24 cellular contexts compared by ENCODE assay signal in genomic region chr16:89019511-89019910, GRCh38. TPM values are rescaled to one million over a fixed set of nuclear protein-coding genes. Genes with fewer than 3 reads are reported as not detected.
A peak's percentile ranks its signal among the peaks of the same experiment; 100 is the strongest.
DNase-seq lines count a peak whose midpoint lies in the region; ATAC-seq, FAIRE-seq and TF ChIP-seq lines count a peak whose summit lies in the region.
"Had no signal": no experiment of that assay in that cellular context is flagged by ENCODE, and none has a peak within 500 bp of the region (broad histone marks: within the 10 kb centered on the region; RNA-seq: fewer than 3 reads in every experiment).

No MANE protein-coding gene starts in this region.

- H2AK5ac ChIP-seq in neuronal stem cell (ENCODE audit: low read depth, low read length): peak overlapping the region; percentile 89

- no peaks in the 10 kb centered on the region for H3K36me3 ChIP-seq in neuronal stem cell (replicated peaks in 1 of 2; ENCODE audit: control insufficient read depth in 2 of 2, insufficient read depth in 2 of 2, low read length in 2 of 2)
- no peaks in the 10 kb centered on the region for H3K36me3 ChIP-seq in CD4-positive, alpha-beta memory T cell (ENCODE audit: insufficient read depth, low read length)

- peak overlapping the region in 1 of 2 donors; percentile 54 for H3K27ac Mint-ChIP-seq in natural killer cell treated with Interleukin-12 subunit alpha and Interleukin-12 subunit beta and Interleukin-15 and Interleukin-18, amount 100 ng/mL, for 72 hours
- no peak overlapping the region for H3K27ac Mint-ChIP-seq in natural killer cell
- no peak overlapping the region for H3K27ac Mint-ChIP-seq in chondrocyte (ENCODE audit: unreplicated experiment)
- H3K27ac Mint-ChIP-seq in CD4-positive, alpha-beta memory T cell: no peak overlapping the region
- H3K27ac Mint-ChIP-seq: CD4-positive, alpha-beta T cell; H9; HFFc6 had no signal

- H2BK15ac ChIP-seq in neuronal stem cell (ENCODE audit: low read length): peak overlapping the region; percentile 64

- no peak overlapping the region for H2AFZ ChIP-seq in neuronal stem cell (ENCODE audit: low read length)
- H2AFZ ChIP-seq: PC-9 had no signal

- H3K36me3 Mint-ChIP-seq in natural killer cell treated with Interleukin-12 subunit alpha and Interleukin-12 subunit beta and Interleukin-15 and Interleukin-18, amount 100 ng/mL, for 72 hours: peaks cover 13% of the 10 kb centered on the region
- H3K36me3 Mint-ChIP-seq in natural killer cell: no peaks in the 10 kb centered on the region
- no peaks in the 10 kb centered on the region for H3K36me3 Mint-ChIP-seq in chondrocyte (ENCODE audit: low read depth)
- H3K36me3 Mint-ChIP-seq in CD4-positive, alpha-beta memory T cell: no peaks in the 10 kb centered on the region
- H3K36me3 Mint-ChIP-seq: IgD-negative memory B cell had no signal

- no CpG with 5 or more reads among the region's 16 CpGs for WGBS in neuronal stem cell (ENCODE audit: extremely low coverage in 2 of 2, insufficient read length in 2 of 2, insufficient replicate concordance in 1 of 2), 2 donors

- no peak for ATAC-seq in natural killer cell treated with Interleukin-12 subunit alpha and Interleukin-12 subunit beta and Interleukin-15 and Interleukin-18, amount 100 ng/mL, for 72 hours
- ATAC-seq in natural killer cell (no peak), HG03025 (IDR thresholded peaks at IDR 0.05; ENCODE audit: low FRiP score, unreplicated experiment) (no peak)
- ATAC-seq: SK-N-SH treated with all-trans-retinoic acid at 6 μM for 48 hours had no signal

- CTCF ChIA-PET in CD4-positive, alpha-beta memory T cell (lab: Charles Lee; ENCODE audit: partially characterized antibody): no interaction called here

- H3K9ac ChIP-seq in neuronal stem cell (ENCODE audit: low read depth, low read length, poor library complexity): no peak overlapping the region

- TF ChIP-seq CTCF in natural killer cell (IDR thresholded peaks at IDR 0.05): no peak
- no peak for TF ChIP-seq CTCF in chondrocyte (IDR thresholded peaks at IDR 0.05)

- H2BK5ac ChIP-seq in neuronal stem cell (ENCODE audit: low read length): no peak overlapping the region

- no peak overlapping the region for H4K91ac ChIP-seq in neuronal stem cell (ENCODE audit: low read depth, low read length, poor library complexity)

- no peak overlapping the region for H3K4me3 ChIP-seq in neuronal stem cell (ENCODE audit: low read length in 2 of 2)
- no peak overlapping the region for H3K4me3 ChIP-seq in CD4-positive, alpha-beta memory T cell (ENCODE audit: low read length in 2 of 2)
- H3K4me3 ChIP-seq: PC-9 had no signal

- peaks cover 0 to 4% of the 10 kb centered on the region in 2 donors for H3K9me3 ChIP-seq in neuronal stem cell (replicated peaks in 1 of 2; ENCODE audit: control insufficient read depth in 2 of 2, insufficient read depth in 1 of 2, low read depth in 1 of 2, low read length in 2 of 2)
- no peaks in the 10 kb centered on the region for H3K9me3 ChIP-seq in CD4-positive, alpha-beta memory T cell (ENCODE audit: control insufficient read depth in 1 of 2, low read length in 2 of 2)

- H4K8ac ChIP-seq in neuronal stem cell (ENCODE audit: low read depth, low read length): no peak overlapping the region

- no peak overlapping the region for H3K4ac ChIP-seq in neuronal stem cell (ENCODE audit: low read length)

- no peak overlapping the region for H3K4me3 Mint-ChIP-seq in natural killer cell treated with Interleukin-12 subunit alpha and Interleukin-12 subunit beta and Interleukin-15 and Interleukin-18, amount 100 ng/mL, for 72 hours
- no peak overlapping the region for H3K4me3 Mint-ChIP-seq in natural killer cell
- no peak overlapping the region for H3K4me3 Mint-ChIP-seq in chondrocyte (ENCODE audit: unreplicated experiment)
- no peak overlapping the region for H3K4me3 Mint-ChIP-seq in CD4-positive, alpha-beta memory T cell
- H3K4me3 Mint-ChIP-seq: CD4-positive, alpha-beta T cell; H9; HFFc6; IgD-negative memory B cell had no signal

- POLR2A ChIA-PET in CD4-positive, alpha-beta memory T cell (lab: Charles Lee; ENCODE audit: partially characterized antibody): interaction anchor here (0.7 kb wide), 1 partner anchor 84 kb away, joined by 3 read pairs; no protein-coding TSS in a partner anchor

- no peak overlapping the region for H3K14ac ChIP-seq in neuronal stem cell (ENCODE audit: low read length)

- no peak for TF ChIP-seq POLR2A in GM12892 (IDR thresholded peaks at IDR 0.05; ENCODE audit: low read depth, low read length)

- H2BK12ac ChIP-seq in neuronal stem cell (ENCODE audit: low read length): no peak overlapping the region

- intact Hi-C loops in natural killer cell (cut with micrococcal nuclease): no loop called here
- intact Hi-C loops in CD4-positive, alpha-beta memory T cell (cut with micrococcal nuclease): no loop called here

- FAIRE-seq in GM12892 (lab: Jason Lieb, UNC): no peak
- FAIRE-seq: GM12891, HTR-8/SVneo had no signal

- H3K18ac ChIP-seq in neuronal stem cell (ENCODE audit: low read length): peak overlapping the region; percentile 64

- peaks cover 13 to 28% of the 10 kb centered on the region in 2 donors for H3K4me1 Mint-ChIP-seq in natural killer cell treated with Interleukin-12 subunit alpha and Interleukin-12 subunit beta and Interleukin-15 and Interleukin-18, amount 100 ng/mL, for 72 hours (ENCODE audit: low read depth in 2 of 2)
- peaks cover 0 to 12% of the 10 kb centered on the region in 2 donors for H3K4me1 Mint-ChIP-seq in natural killer cell
- no peaks in the 10 kb centered on the region for H3K4me1 Mint-ChIP-seq in chondrocyte (ENCODE audit: low read depth)
- H3K4me1 Mint-ChIP-seq in CD4-positive, alpha-beta memory T cell: peaks cover 0 to 3% (median 0%) of the 10 kb centered on the region in 4 donors

- H3K79me1 ChIP-seq in neuronal stem cell (ENCODE audit: low read depth, low read length): peaks cover 2% of the 10 kb centered on the region

- H3K27me3 Mint-ChIP-seq in natural killer cell treated with Interleukin-12 subunit alpha and Interleukin-12 subunit beta and Interleukin-15 and Interleukin-18, amount 100 ng/mL, for 72 hours: peaks cover 4 to 8% of the 10 kb centered on the region in 2 donors
- H3K27me3 Mint-ChIP-seq in natural killer cell (ENCODE audit: low read depth in 2 of 2) (peaks cover 0 to 4% of the 10 kb centered on the region in 2 donors), chondrocyte (ENCODE audit: low read depth) (peaks cover 33% of the 10 kb centered on the region)
- peaks cover 1 to 15% of the 10 kb centered on the region in 2 donors for H3K27me3 Mint-ChIP-seq in CD4-positive, alpha-beta memory T cell
- H3K27me3 Mint-ChIP-seq: CD4-positive, alpha-beta T cell had no signal

- no peak overlapping the region for H3K27ac ChIP-seq in neuronal stem cell (replicated peaks; ENCODE audit: low read length)
- no peak overlapping the region for H3K27ac ChIP-seq in CD4-positive, alpha-beta memory T cell (ENCODE audit: low read depth, low read length)
- H3K27ac ChIP-seq: PC-9 had no signal

- H2BK120ac ChIP-seq in neuronal stem cell (ENCODE audit: low read depth, low read length): no peak overlapping the region

- peaks cover 7% of the 10 kb centered on the region for H3K9me3 Mint-ChIP-seq in natural killer cell treated with Interleukin-12 subunit alpha and Interleukin-12 subunit beta and Interleukin-15 and Interleukin-18, amount 100 ng/mL, for 72 hours
- H3K9me3 Mint-ChIP-seq in natural killer cell (no peaks in the 10 kb centered on the region), chondrocyte (ENCODE audit: low read depth) (no peaks in the 10 kb centered on the region)
- peaks cover 0 to under 1% (median 0%) of the 10 kb centered on the region in 8 donors for H3K9me3 Mint-ChIP-seq in CD4-positive, alpha-beta memory T cell
- H3K9me3 Mint-ChIP-seq: CD4-positive, alpha-beta T cell; HFFc6 had no signal

- H3K23ac ChIP-seq in neuronal stem cell (ENCODE audit: low read depth, low read length, poor library complexity): peak overlapping the region; percentile 55

- H3K4me1 ChIP-seq in neuronal stem cell (ENCODE audit: control insufficient read depth in 2 of 2, insufficient read depth in 1 of 2, low read depth in 1 of 2, low read length in 2 of 2): peaks cover 0 to 8% of the 10 kb centered on the region in 2 donors
- H3K4me1 ChIP-seq in CD4-positive, alpha-beta memory T cell (ENCODE audit: insufficient read depth, low read length): no peaks in the 10 kb centered on the region

- DNase-seq in natural killer cell treated with Interleukin-12 subunit alpha and Interleukin-12 subunit beta and Interleukin-15 and Interleukin-18, amount 100 ng/mL, for 72 hours (ENCODE audit: low spot score): peak; percentile 54
- no peak for DNase-seq in natural killer cell
- peak; percentile 90 for DNase-seq in chondrocyte (ENCODE audit: low spot score)
- DNase-seq in neuronal stem cell (ENCODE audit: low spot score): no peak
- DNase-seq in CD4-positive, alpha-beta memory T cell: no peak
- no peak for DNase-seq in GM12892 (ENCODE audit: insufficient read length)
- DNase-seq: CD4-positive, alpha-beta T cell; H9; HFFc6; Kasumi-1; MM.1S; NCI-H1048; NCI-H1436; NCI-H1930; NCI-H2227 treated with DMSO at 0.1 percent for 48 hours; NCI-H510A; PC-9; RPMI8226 had no signal

- H3K4me2 ChIP-seq in neuronal stem cell (ENCODE audit: insufficient read depth, low read length, poor library complexity, severe bottlenecking): no peak overlapping the region
- H3K4me2 ChIP-seq: PC-9 had no signal

- peaks cover 0 to 18% (median 0%) of the 10 kb centered on the region in 3 experiments for H3K27me3 ChIP-seq in neuronal stem cell (ENCODE audit: control insufficient read depth in 3 of 3, insufficient read depth in 3 of 3, low read depth in 1 of 3, low read length in 3 of 3)
- H3K27me3 ChIP-seq in CD4-positive, alpha-beta memory T cell (ENCODE audit: insufficient read depth, low read length): no peaks in the 10 kb centered on the region

RNA-seq across cellular contexts. Expression of gene CBFA2T3, which starts 42.5 kb away (rescaled TPM):
- 1 to 10 TPM; 2.3 to 2.9 TPM for total RNA-seq in natural killer cell treated with Interleukin-12 subunit alpha and Interleukin-12 subunit beta and Interleukin-15 and Interleukin-18, amount 100 ng/mL, for 72 hours
- 1 to 10 TPM; 2.5 to 7.8 (median 4.2) TPM for total RNA-seq in natural killer cell
- 0.23 TPM in 1 of 3 replicates, not detected in the others for total RNA-seq in chondrocyte
- polyA plus RNA-seq in neuronal stem cell (2013, experiment 1 of 2): 8.3 TPM
- 8.0 TPM for polyA plus RNA-seq in neuronal stem cell (2013, experiment 2 of 2)
- total RNA-seq in CD4-positive, alpha-beta memory T cell: under 1 TPM in 1 of 2 experiments, not detected in 1; 0.11 TPM
- polyA plus RNA-seq in CD4-positive, alpha-beta memory T cell: under 1 TPM in 1 of 2 donors, not detected in 1; 0.14 TPM
- 5.5 TPM for polyA plus RNA-seq in GM12892 (2012; ENCODE audit: missing spikeins)
- total RNA-seq: HFFc6 had no signal
- polyA plus RNA-seq: BJ had no signal

Comparison
In these comparisons a context has a peak if more than half of its experiments do, and no peak if none do; other contexts are left out.
1. DNase-seq: peak in natural killer cell treated with Interleukin-12 subunit alpha and Interleukin-12 subunit beta and Interleukin-15 and Interleukin-18, amount 100 ng/mL, for 72 hours (single experiment) and chondrocyte (single experiment); none in natural killer cell (single experiment), neuronal stem cell (single experiment), CD4-positive, alpha-beta memory T cell (0 of 5) and GM12892 (single experiment).